8 cellular contexts compared by ENCODE assay signal in genomic region chrX:19566359-19567141, GRCh38. TPM values are rescaled to one million over a fixed set of nuclear protein-coding genes. Genes with fewer than 3 reads are reported as not detected.
DNase-seq lines count a peak whose midpoint lies in the region; ATAC-seq and TF ChIP-seq lines count a peak whose summit lies in the region.

No MANE protein-coding gene starts in this region.

- peaks cover 11% of the 10 kb centered on the region for H3K4me1 ChIP-seq in osteoblast (ENCODE audit: insufficient read depth, low read length)

- H2AFZ ChIP-seq in osteoblast (ENCODE audit: low read length), result no peak overlapping the region

- H3K4me2 ChIP-seq in osteoblast (ENCODE audit: insufficient read depth, low read length), result no peak overlapping the region

- peaks cover 14% of the 10 kb centered on the region for H3K4me1 Mint-ChIP-seq in brain

- H3K36me3 Mint-ChIP-seq in brain, result no peaks in the 10 kb centered on the region

- no peaks in the 10 kb centered on the region for H3K9me3 ChIP-seq in osteoblast (ENCODE audit: low read depth, low read length)

- H3K4me3 ChIP-seq in osteoblast (ENCODE audit: insufficient read depth, low read length), result no peak overlapping the region
- H3K4me3 ChIP-seq in H7 (ENCODE audit: insufficient read depth, low read depth, low read length), result no peak overlapping the region

- H3K36me3 ChIP-seq in osteoblast (ENCODE audit: insufficient read depth, low read length) (peaks cover 8% of the 10 kb centered on the region), H7 (replicated peaks; ENCODE audit: control insufficient read depth, insufficient read depth, low read length) (no peaks in the 10 kb centered on the region)

- H3K4me3 Mint-ChIP-seq in brain, result no peak overlapping the region

- no peaks in the 10 kb centered on the region for H3K79me2 ChIP-seq in osteoblast (ENCODE audit: insufficient read depth, low read length)

- no peaks in the 10 kb centered on the region for H4K20me1 ChIP-seq in osteoblast (ENCODE audit: insufficient read depth, low read length)

- H3K27me3 Mint-ChIP-seq in brain, result no peaks in the 10 kb centered on the region

- H3K27ac Mint-ChIP-seq in brain, result peak overlapping the region; percentile 43 to 93 (median 77)

- peak; percentile 10 for DNase-seq in DMS79 (lab: John Stamatoyannopoulos, UW)
- peak; percentile 27 for DNase-seq in NCI-H2196 (lab: John Stamatoyannopoulos, UW; ENCODE audit: unreplicated experiment)
- no peak for DNase-seq in osteoblast (ENCODE audit: insufficient read length, low spot score, missing footprints)
- no peak for DNase-seq in H7
- DNase-seq in occipital lobe (lab: John Stamatoyannopoulos, UW), result no peak
- no peak for DNase-seq in C1 segment of cervical spinal cord (lab: John Stamatoyannopoulos, UW)

- peak; percentile 77 for ATAC-seq in GM21529 (IDR thresholded peaks at IDR 0.05; ENCODE audit: unreplicated experiment)

- peaks cover 0 to 3% (median 0%) of the 10 kb centered on the region in 5 experiments for H3K9me3 Mint-ChIP-seq in brain

- H3K27me3 ChIP-seq in osteoblast (ENCODE audit: insufficient read depth, low read length) (no peaks in the 10 kb centered on the region), H7 (ENCODE audit: control insufficient read depth, insufficient read depth, low read length) (no peaks in the 10 kb centered on the region)

- peak overlapping the region; percentile 10 for H3K27ac ChIP-seq in osteoblast (ENCODE audit: low read depth, low read length)

- TF ChIP-seq CTCF in brain (conservative IDR thresholded peaks at IDR 0.05), result no peak
- no peak for TF ChIP-seq CTCF in osteoblast (IDR thresholded peaks at IDR 0.05; ENCODE audit: extremely low read depth, low read depth, low read length)

RNA-seq across cellular contexts. Expression of gene MAP3K15, which starts 51.2 kb away (rescaled TPM):
- 0.20 TPM for polyA plus RNA-seq in brain (ENCODE audit: insufficient read depth, low read depth, low replicate concordance)
- total RNA-seq in osteoblast (under 0.01 TPM in 2 replicates), occipital lobe (1.4 TPM)
- 2.3 and 3.0 TPM in 2 replicates for total RNA-seq in H7 (2014; rRNA removed; shearing (Covaris generic))

Comparison
In these comparisons a context has a peak if more than half of its experiments do, and no peak if none do; other contexts are left out.
1. DNase-seq: peak in DMS79 (single experiment) and NCI-H2196 (single experiment); none in osteoblast (single experiment), H7 (single experiment), occipital lobe (single experiment) and C1 segment of cervical spinal cord (0 of 14).